8 cellular contexts compared by ENCODE assay signal in genomic region chr1:201740609-201741231, GRCh38.
DNase-seq lines count a peak whose midpoint lies in the region; ATAC-seq lines count a peak whose summit lies in the region.

No MANE protein-coding gene starts in this region.

- H3K9me3 Mint-ChIP-seq in stimulated activated naive B cell treated with anti-CD40 and anti-IgM and Interleukin-4, amounts not matched to agents 10 μg/mL and 1 μg/mL and 100 μg/mL, for 72 hours: no peaks in the 10 kb centered on the region

- H3K27ac Mint-ChIP-seq in stimulated activated naive B cell treated with anti-CD40 and anti-IgM and Interleukin-4, amounts not matched to agents 10 μg/mL and 1 μg/mL and 100 μg/mL, for 72 hours: peak overlapping the region; percentile 59

- peak overlapping the region; percentile 72 for H3K4me2 ChIP-seq in Karpas-422 (ENCODE audit: low read depth, low read length, poor library complexity, severe bottlenecking)

- no peak overlapping the region for H2AFZ ChIP-seq in Karpas-422 (ENCODE audit: low read length)

- H3K9me3 ChIP-seq in Karpas-422 (ENCODE audit: low read length) (no peaks in the 10 kb centered on the region), iPS-18c (ENCODE audit: control insufficient read depth, insufficient read depth, low read length) (no peaks in the 10 kb centered on the region)

- H3K27ac ChIP-seq in Karpas-422 (ENCODE audit: low read length) (no peak overlapping the region), angular gyrus (ENCODE audit: low read depth, low read length) (peak overlapping the region; percentile 94)

- peak; percentile 67 to 68 for ATAC-seq in stimulated activated naive B cell treated with anti-CD40 and anti-IgM and Interleukin-4, amounts not matched to agents 10 μg/mL and 1 μg/mL and 100 μg/mL, for 72 hours (replicated peaks)

- H3K36me3 Mint-ChIP-seq in stimulated activated naive B cell treated with anti-CD40 and anti-IgM and Interleukin-4, amounts not matched to agents 10 μg/mL and 1 μg/mL and 100 μg/mL, for 72 hours: no peaks in the 10 kb centered on the region

- no peaks in the 10 kb centered on the region for H3K79me2 ChIP-seq in Karpas-422 (ENCODE audit: low read length)

- H3K27me3 Mint-ChIP-seq in stimulated activated naive B cell treated with anti-CD40 and anti-IgM and Interleukin-4, amounts not matched to agents 10 μg/mL and 1 μg/mL and 100 μg/mL, for 72 hours: peaks cover 0 to 5% of the 10 kb centered on the region in 2 donors

- H3K4me1 Mint-ChIP-seq in stimulated activated naive B cell treated with anti-CD40 and anti-IgM and Interleukin-4, amounts not matched to agents 10 μg/mL and 1 μg/mL and 100 μg/mL, for 72 hours: peaks cover 32 to 47% of the 10 kb centered on the region in 2 donors

- DNase-seq in Karpas-422 (no peak), NCI-H128 (lab: John Stamatoyannopoulos, UW; ENCODE audit: unreplicated experiment) (no peak), epidermal melanocyte (ENCODE audit: insufficient read length, low spot score) (no peak)
- no peak for DNase-seq in stimulated activated naive B cell treated with anti-CD40 and anti-IgM and Interleukin-4, amounts not matched to agents 10 μg/mL and 1 μg/mL and 100 μg/mL, for 72 hours
- DNase-seq in NK-92 treated with Interleukin-12 subunit alpha and Interleukin-12 subunit beta, amount 100 ng/mL, for 24 hours (lab: John Stamatoyannopoulos, UW): no peak
- DNase-seq in stimulated activated CD8-positive, alpha-beta memory T cell treated with anti-CD3 and anti-CD28 coated beads, Interleukin-4, amount 100 ng/mL, for 48 hours: no peak

- H4K20me1 ChIP-seq in Karpas-422 (ENCODE audit: insufficient read depth, low read depth, low read length): no peaks in the 10 kb centered on the region

- H3K9me2 ChIP-seq in Karpas-422 (replicated peaks; ENCODE audit: insufficient read depth, low read length): no peaks in the 10 kb centered on the region

- H3K4me1 ChIP-seq in Karpas-422 (ENCODE audit: low read length): peaks cover 24% of the 10 kb centered on the region

- no peak overlapping the region for H3K9ac ChIP-seq in Karpas-422 (ENCODE audit: low read length)

- H3K36me3 ChIP-seq in Karpas-422 (ENCODE audit: insufficient read depth, low read length): no peaks in the 10 kb centered on the region

- H3K4me3 Mint-ChIP-seq in stimulated activated naive B cell treated with anti-CD40 and anti-IgM and Interleukin-4, amounts not matched to agents 10 μg/mL and 1 μg/mL and 100 μg/mL, for 72 hours: peak overlapping the region; percentile 92 to 95

- H3K27me3 ChIP-seq in Karpas-422 (ENCODE audit: low read length): no peaks in the 10 kb centered on the region

- H3K4me3 ChIP-seq in Karpas-422 (ENCODE audit: low read length): peak overlapping the region; percentile 58; the same call in 1 of the 2 replicates
- peak overlapping the region; percentile 84 for H3K4me3 ChIP-seq in iPS-18c (ENCODE audit: insufficient read depth, low read depth, low read length)
